ENCODE assay signal across 8 cellular contexts in the genomic region with DNA sequence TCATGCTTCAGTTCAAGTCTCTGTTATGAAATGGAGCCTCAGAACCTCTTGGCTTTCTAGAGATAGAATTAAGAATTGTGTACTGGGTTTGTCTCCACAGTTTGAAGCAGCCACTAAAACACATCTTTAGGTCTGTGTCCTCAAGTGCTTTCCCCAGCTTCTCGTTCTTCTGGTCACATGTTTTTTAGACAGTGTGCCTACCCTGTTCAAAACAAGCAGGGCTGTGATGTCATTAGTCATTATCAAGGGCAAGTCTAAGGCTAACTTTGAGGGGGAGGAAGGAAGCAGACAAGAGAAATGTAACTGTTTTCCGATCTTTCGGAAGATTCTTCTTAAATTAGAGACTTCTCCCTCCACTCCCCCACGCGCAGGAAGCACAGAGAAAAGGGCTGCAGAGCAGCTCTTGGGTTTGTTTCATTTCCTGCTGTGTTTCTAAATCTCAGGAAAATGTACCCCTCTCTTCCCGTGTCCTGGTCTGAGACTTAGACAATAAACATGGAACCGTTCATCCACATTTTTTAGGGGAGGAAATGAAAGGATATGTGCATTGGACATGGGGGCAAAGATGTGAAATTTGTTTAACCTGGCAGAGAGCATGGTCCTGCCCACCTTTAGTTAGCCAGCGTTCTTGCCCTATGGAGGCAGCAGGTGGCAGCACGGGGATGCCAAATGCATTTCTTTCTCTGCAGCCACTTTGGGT. TPM values are rescaled to one million over a fixed set of nuclear protein-coding genes. Genes with fewer than 3 reads are reported as not detected.
A peak's percentile ranks its signal among the peaks of the same experiment; 100 is the strongest.
DNase-seq lines count a peak whose midpoint lies in the region; ATAC-seq, FAIRE-seq and TF ChIP-seq lines count a peak whose summit lies in the region.

No MANE protein-coding gene starts in this region.

- H3K36me3 ChIP-seq in bronchial epithelial cell (ENCODE audit: control insufficient read depth, insufficient read depth, low read length) = peaks cover 1% of the 10 kb centered on the region

- no peak overlapping the region for H3K4me3 ChIP-seq in bronchial epithelial cell (ENCODE audit: low read depth, low read length)

- ATAC-seq in GM21529 (IDR thresholded peaks at IDR 0.05; ENCODE audit: unreplicated experiment) = no peak

- H3K27me3 ChIP-seq in bronchial epithelial cell (ENCODE audit: control insufficient read depth, insufficient read depth, low read length) = no peaks in the 10 kb centered on the region

- peak; percentile 13 to 69 (median 59) for DNase-seq in NCI-H1417 (lab: John Stamatoyannopoulos, UW)
- DNase-seq in NCI-H1417 treated with DMSO at 0.1 percent for 48 hours (lab: John Stamatoyannopoulos, UW) = no peak
- peak; percentile 12 for DNase-seq in LoVo (ENCODE audit: low spot score)
- peak; percentile 48 for DNase-seq in UCSD-AML1 (lab: John Stamatoyannopoulos, UW; ENCODE audit: unreplicated experiment)
- peak; percentile 28 for DNase-seq in bronchial epithelial cell (ENCODE audit: low read depth)
- peak; percentile 58 to 71 for DNase-seq in lung microvascular endothelial cell (ENCODE audit: low read depth in 2 of 2)
- DNase-seq in stimulated activated naive CD4-positive, alpha-beta T cell (lab: John Stamatoyannopoulos, UW) = peak in 4 of 6 experiments; percentile 7 to 58 (median 38)

- peak; percentile 73 for TF ChIP-seq CTCF in bronchial epithelial cell (IDR thresholded peaks at IDR 0.05; ENCODE audit: insufficient read depth, low read length, severe bottlenecking)

- no peak for FAIRE-seq in bronchial epithelial cell (lab: Jason Lieb, UNC)

RNA-seq across cellular contexts. Expression of a gene that starts 3.1 kb away (rescaled TPM):
- total RNA-seq in bronchial epithelial cell = 35.8 and 36.3 TPM in 2 replicates
- 22.4 and 23.2 TPM in 2 replicates for total RNA-seq in lung microvascular endothelial cell

RNA-seq across cellular contexts. Expression of a gene that starts 18.6 kb away (rescaled TPM):
- total RNA-seq in bronchial epithelial cell (not detected in 2 replicates), lung microvascular endothelial cell (not detected in 2 replicates)

RNA-seq across cellular contexts. Expression of a gene that starts 28.7 kb away (rescaled TPM):
- total RNA-seq in bronchial epithelial cell = not detected in 2 replicates
- not detected in 2 replicates for total RNA-seq in lung microvascular endothelial cell

RNA-seq across cellular contexts. Expression of a gene that starts 50.1 kb away (rescaled TPM):
- total RNA-seq in bronchial epithelial cell (53.8 and 56.3 TPM in 2 replicates), lung microvascular endothelial cell (28.3 and 50.0 TPM in 2 replicates)
